In genomic region chr16:13436641-13437423, GRCh38 we compare ENCODE assay signal across 1 cellular context.
TF ChIP-seq lines count a peak whose summit lies in the region.

No MANE protein-coding gene starts in this region.

TF ChIP-seq in GM12878, 131 proteins besides CTCF, POLR2A, EP300 and RAD21 (continued from another document):
- TF ChIP-seq, protein P1, sequence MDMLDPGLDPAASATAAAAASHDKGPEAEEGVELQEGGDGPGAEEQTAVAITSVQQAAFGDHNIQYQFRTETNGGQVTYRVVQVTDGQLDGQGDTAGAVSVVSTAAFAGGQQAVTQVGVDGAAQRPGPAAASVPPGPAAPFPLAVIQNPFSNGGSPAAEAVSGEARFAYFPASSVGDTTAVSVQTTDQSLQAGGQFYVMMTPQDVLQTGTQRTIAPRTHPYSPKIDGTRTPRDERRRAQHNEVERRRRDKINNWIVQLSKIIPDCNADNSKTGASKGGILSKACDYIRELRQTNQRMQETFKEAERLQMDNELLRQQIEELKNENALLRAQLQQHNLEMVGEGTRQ (IDR thresholded peaks at IDR 0.05; ENCODE audit: borderline replicate concordance, low read depth, low read length), result peak; percentile 78
- TF ChIP-seq JUNB (IDR thresholded peaks at IDR 0.05) (peak; percentile 47; the same call in 1 of the 2 replicates), RAD51 (IDR thresholded peaks at IDR 0.05) (peak; percentile 97), CHD2 (IDR thresholded peaks at IDR 0.05; ENCODE audit: borderline replicate concordance, low read depth, low read length) (0 out of 2 replicates have a peak, but pooled peaks have one; percentile 19), ETV6 (conservative IDR thresholded peaks at IDR 0.05 in 1 of 2, IDR thresholded peaks at IDR 0.05 in 1 of 2; ENCODE audit: borderline replicate concordance in 1 of 2, low read depth in 1 of 2) (peak in 1 of 2 experiments; percentile 62; a peak in 1 of 4 replicates), NKRF (conservative IDR thresholded peaks at IDR 0.05) (no peak), RB1 (IDR thresholded peaks at IDR 0.05; ENCODE audit: borderline replicate concordance) (no peak; the same call in 1 of the 2 replicates), IKZF2 (IDR thresholded peaks at IDR 0.05) (peak; percentile 93 to 97), NR2F1 (conservative IDR thresholded peaks at IDR 0.05) (peak; percentile 89), RUNX3 (IDR thresholded peaks at IDR 0.05; ENCODE audit: low read length) (peak; percentile 53), MYB (IDR thresholded peaks at IDR 0.05; ENCODE audit: borderline replicate concordance, low read depth, low read length) (0 out of 2 replicates have a peak, but pooled peaks have one; percentile 72), FOXM1 (IDR thresholded peaks at IDR 0.05; ENCODE audit: low read depth, low read length) (peak; percentile 26; the same call in 1 of the 2 replicates), CREM (IDR thresholded peaks at IDR 0.05; ENCODE audit: low read depth) (peak; percentile 79), IKZF1 (conservative IDR thresholded peaks at IDR 0.05) (peak; percentile 90), USF1 (IDR thresholded peaks at IDR 0.05; ENCODE audit: borderline replicate concordance, extremely low read length, insufficient read depth, low read depth, low read length) (peak; percentile 24), E2F4 (IDR thresholded peaks at IDR 0.05; ENCODE audit: low read depth, low read length) (no peak), EED (IDR thresholded peaks at IDR 0.05; ENCODE audit: low read depth) (peak; percentile 88), NR2C1 (IDR thresholded peaks at IDR 0.05) (no peak), HDGF (IDR thresholded peaks at IDR 0.05) (0 out of 2 replicates have a peak, but pooled peaks have one; percentile 11), MEF2A (IDR thresholded peaks at IDR 0.05; ENCODE audit: insufficient read depth, low read depth, low read length) (peak; percentile 60; the same call in 1 of the 2 replicates), EGR1 (IDR thresholded peaks at IDR 0.05; ENCODE audit: borderline replicate concordance in 1 of 2, low read depth in 2 of 2, low read length in 2 of 2) (0 out of 3 replicates have a peak, but pooled peaks of 1 of the 2 experiments have one; percentile 9), STAT1 (conservative IDR thresholded peaks at IDR 0.05) (no peak), SPI1 (IDR thresholded peaks at IDR 0.05; ENCODE audit: borderline replicate concordance, insufficient read depth, low read depth, low read length) (peak; percentile 28; the same call in 1 of the 2 replicates), TCF12 (IDR thresholded peaks at IDR 0.05; ENCODE audit: low read depth, low read length) (peak; percentile 48; the same call in 1 of the 2 replicates), SIN3A (IDR thresholded peaks at IDR 0.05; ENCODE audit: low read depth, low read length) (no peak)
- TF ChIP-seq, protein P2, sequence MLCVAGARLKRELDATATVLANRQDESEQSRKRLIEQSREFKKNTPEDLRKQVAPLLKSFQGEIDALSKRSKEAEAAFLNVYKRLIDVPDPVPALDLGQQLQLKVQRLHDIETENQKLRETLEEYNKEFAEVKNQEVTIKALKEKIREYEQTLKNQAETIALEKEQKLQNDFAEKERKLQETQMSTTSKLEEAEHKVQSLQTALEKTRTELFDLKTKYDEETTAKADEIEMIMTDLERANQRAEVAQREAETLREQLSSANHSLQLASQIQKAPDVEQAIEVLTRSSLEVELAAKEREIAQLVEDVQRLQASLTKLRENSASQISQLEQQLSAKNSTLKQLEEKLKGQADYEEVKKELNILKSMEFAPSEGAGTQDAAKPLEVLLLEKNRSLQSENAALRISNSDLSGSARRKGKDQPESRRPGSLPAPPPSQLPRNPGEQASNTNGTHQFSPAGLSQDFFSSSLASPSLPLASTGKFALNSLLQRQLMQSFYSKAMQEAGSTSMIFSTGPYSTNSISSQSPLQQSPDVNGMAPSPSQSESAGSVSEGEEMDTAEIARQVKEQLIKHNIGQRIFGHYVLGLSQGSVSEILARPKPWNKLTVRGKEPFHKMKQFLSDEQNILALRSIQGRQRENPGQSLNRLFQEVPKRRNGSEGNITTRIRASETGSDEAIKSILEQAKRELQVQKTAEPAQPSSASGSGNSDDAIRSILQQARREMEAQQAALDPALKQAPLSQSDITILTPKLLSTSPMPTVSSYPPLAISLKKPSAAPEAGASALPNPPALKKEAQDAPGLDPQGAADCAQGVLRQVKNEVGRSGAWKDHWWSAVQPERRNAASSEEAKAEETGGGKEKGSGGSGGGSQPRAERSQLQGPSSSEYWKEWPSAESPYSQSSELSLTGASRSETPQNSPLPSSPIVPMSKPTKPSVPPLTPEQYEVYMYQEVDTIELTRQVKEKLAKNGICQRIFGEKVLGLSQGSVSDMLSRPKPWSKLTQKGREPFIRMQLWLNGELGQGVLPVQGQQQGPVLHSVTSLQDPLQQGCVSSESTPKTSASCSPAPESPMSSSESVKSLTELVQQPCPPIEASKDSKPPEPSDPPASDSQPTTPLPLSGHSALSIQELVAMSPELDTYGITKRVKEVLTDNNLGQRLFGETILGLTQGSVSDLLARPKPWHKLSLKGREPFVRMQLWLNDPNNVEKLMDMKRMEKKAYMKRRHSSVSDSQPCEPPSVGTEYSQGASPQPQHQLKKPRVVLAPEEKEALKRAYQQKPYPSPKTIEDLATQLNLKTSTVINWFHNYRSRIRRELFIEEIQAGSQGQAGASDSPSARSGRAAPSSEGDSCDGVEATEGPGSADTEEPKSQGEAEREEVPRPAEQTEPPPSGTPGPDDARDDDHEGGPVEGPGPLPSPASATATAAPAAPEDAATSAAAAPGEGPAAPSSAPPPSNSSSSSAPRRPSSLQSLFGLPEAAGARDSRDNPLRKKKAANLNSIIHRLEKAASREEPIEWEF (IDR thresholded peaks at IDR 0.05; ENCODE audit: insufficient replicate concordance, low read depth, low read length), result peak; percentile 54
- TF ChIP-seq, protein P3, sequence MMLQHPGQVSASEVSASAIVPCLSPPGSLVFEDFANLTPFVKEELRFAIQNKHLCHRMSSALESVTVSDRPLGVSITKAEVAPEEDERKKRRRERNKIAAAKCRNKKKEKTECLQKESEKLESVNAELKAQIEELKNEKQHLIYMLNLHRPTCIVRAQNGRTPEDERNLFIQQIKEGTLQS (IDR thresholded peaks at IDR 0.05; ENCODE audit: borderline replicate concordance, extremely low read depth, low read depth, low read length), result peak; percentile 16; the same call in 1 of the 2 replicates
- TF ChIP-seq, protein P4, sequence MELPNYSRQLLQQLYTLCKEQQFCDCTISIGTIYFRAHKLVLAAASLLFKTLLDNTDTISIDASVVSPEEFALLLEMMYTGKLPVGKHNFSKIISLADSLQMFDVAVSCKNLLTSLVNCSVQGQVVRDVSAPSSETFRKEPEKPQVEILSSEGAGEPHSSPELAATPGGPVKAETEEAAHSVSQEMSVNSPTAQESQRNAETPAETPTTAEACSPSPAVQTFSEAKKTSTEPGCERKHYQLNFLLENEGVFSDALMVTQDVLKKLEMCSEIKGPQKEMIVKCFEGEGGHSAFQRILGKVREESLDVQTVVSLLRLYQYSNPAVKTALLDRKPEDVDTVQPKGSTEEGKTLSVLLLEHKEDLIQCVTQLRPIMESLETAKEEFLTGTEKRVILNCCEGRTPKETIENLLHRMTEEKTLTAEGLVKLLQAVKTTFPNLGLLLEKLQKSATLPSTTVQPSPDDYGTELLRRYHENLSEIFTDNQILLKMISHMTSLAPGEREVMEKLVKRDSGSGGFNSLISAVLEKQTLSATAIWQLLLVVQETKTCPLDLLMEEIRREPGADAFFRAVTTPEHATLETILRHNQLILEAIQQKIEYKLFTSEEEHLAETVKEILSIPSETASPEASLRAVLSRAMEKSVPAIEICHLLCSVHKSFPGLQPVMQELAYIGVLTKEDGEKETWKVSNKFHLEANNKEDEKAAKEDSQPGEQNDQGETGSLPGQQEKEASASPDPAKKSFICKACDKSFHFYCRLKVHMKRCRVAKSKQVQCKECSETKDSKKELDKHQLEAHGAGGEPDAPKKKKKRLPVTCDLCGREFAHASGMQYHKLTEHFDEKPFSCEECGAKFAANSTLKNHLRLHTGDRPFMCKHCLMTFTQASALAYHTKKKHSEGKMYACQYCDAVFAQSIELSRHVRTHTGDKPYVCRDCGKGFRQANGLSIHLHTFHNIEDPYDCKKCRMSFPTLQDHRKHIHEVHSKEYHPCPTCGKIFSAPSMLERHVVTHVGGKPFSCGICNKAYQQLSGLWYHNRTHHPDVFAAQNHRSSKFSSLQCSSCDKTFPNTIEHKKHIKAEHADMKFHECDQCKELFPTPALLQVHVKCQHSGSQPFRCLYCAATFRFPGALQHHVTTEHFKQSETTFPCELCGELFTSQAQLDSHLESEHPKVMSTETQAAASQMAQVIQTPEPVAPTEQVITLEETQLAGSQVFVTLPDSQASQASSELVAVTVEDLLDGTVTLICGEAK (IDR thresholded peaks at IDR 0.05; ENCODE audit: borderline replicate concordance), result peak; percentile 17; the same call in 1 of the 2 replicates
TF ChIP-seq in GM12878: peak in this region for 52.
